8 cellular contexts compared by ENCODE assay signal in genomic region chr18:46946656-46947282, GRCh38. TPM values are rescaled to one million over a fixed set of nuclear protein-coding genes. Genes with fewer than 3 reads are reported as not detected.
DNase-seq lines count a peak whose midpoint lies in the region; ATAC-seq and TF ChIP-seq lines count a peak whose summit lies in the region.

No MANE protein-coding gene starts in this region.

- H3K4me3 Mint-ChIP-seq in activated naive CD4-positive, alpha-beta T cell treated with anti-CD3 and anti-CD28 coated beads, Interleukin-2, amount 10 ng/mL, durations not matched to agents 7 days and 5 days, result no peak overlapping the region
- H3K4me3 Mint-ChIP-seq in type B pancreatic cell, result no peak overlapping the region

- H3K27ac Mint-ChIP-seq in activated naive CD4-positive, alpha-beta T cell treated with anti-CD3 and anti-CD28 coated beads, Interleukin-2, amount 10 ng/mL, durations not matched to agents 7 days and 5 days, result no peak overlapping the region
- H3K27ac Mint-ChIP-seq in type B pancreatic cell, result no peak overlapping the region

- TF ChIP-seq CTCF in omental fat pad (IDR thresholded peaks at IDR 0.05), result no peak
- TF ChIP-seq CTCF in type B pancreatic cell (conservative IDR thresholded peaks at IDR 0.05), result no peak

- CTCF ChIA-PET in activated naive CD4-positive, alpha-beta T cell treated with anti-CD3 and anti-CD28 coated beads, Interleukin-2, amount 10 ng/mL, durations not matched to agents 7 days and 5 days (lab: Charles Lee), result no interaction called here

- no peaks in the 10 kb centered on the region for H3K9me3 Mint-ChIP-seq in activated naive CD4-positive, alpha-beta T cell treated with anti-CD3 and anti-CD28 coated beads, Interleukin-2, amount 10 ng/mL, durations not matched to agents 7 days and 5 days
- no peaks in the 10 kb centered on the region for H3K9me3 Mint-ChIP-seq in type B pancreatic cell

- DNase-seq in AG08395 (ENCODE audit: low spot score) (peak; percentile 97), GM19238 (ENCODE audit: insufficient read length, low spot score) (peak; percentile 66), OCI-M2 (lab: John Stamatoyannopoulos, UW; ENCODE audit: unreplicated experiment) (peak; percentile 75), Right ventricle myocardium superior (peak; percentile 89), omental fat pad (ENCODE audit: low spot score) (peak; percentile 43), type B pancreatic cell (ENCODE audit: extremely low spot score, unreplicated experiment) (peak; percentile 83)
- peak; percentile 73 for DNase-seq in activated naive CD4-positive, alpha-beta T cell treated with anti-CD3 and anti-CD28 coated beads, Interleukin-2, amount 10 ng/mL, durations not matched to agents 7 days and 5 days

- intact Hi-C loops in Right ventricle myocardium superior (cut with DNase I), result no loop called here

- H3K4me1 Mint-ChIP-seq in activated naive CD4-positive, alpha-beta T cell treated with anti-CD3 and anti-CD28 coated beads, Interleukin-2, amount 10 ng/mL, durations not matched to agents 7 days and 5 days, result no peaks in the 10 kb centered on the region
- no peaks in the 10 kb centered on the region for H3K4me1 Mint-ChIP-seq in type B pancreatic cell (ENCODE audit: unreplicated experiment)

- H3K36me3 Mint-ChIP-seq in activated naive CD4-positive, alpha-beta T cell treated with anti-CD3 and anti-CD28 coated beads, Interleukin-2, amount 10 ng/mL, durations not matched to agents 7 days and 5 days, result no peaks in the 10 kb centered on the region
- H3K36me3 Mint-ChIP-seq in type B pancreatic cell, result no peaks in the 10 kb centered on the region

- H3K27me3 Mint-ChIP-seq in activated naive CD4-positive, alpha-beta T cell treated with anti-CD3 and anti-CD28 coated beads, Interleukin-2, amount 10 ng/mL, durations not matched to agents 7 days and 5 days, result peaks cover 8% of the 10 kb centered on the region
- H3K27me3 Mint-ChIP-seq in type B pancreatic cell, result peaks cover 6% of the 10 kb centered on the region

- ATAC-seq in HG03342 (IDR thresholded peaks at IDR 0.05; ENCODE audit: unreplicated experiment), result peak; percentile 98
- peak; percentile 99 for ATAC-seq in Right ventricle myocardium superior (ENCODE audit: poor library complexity)
- ATAC-seq in omental fat pad (ENCODE audit: low FRiP score), result peak; percentile 96

RNA-seq across cellular contexts. Expression of gene KATNAL2, which starts 29.4 kb away (rescaled TPM):
- total RNA-seq in Right ventricle myocardium superior (3.0 TPM), omental fat pad (1 to 10 TPM; 2.9 to 7.8 (median 5.9) TPM), type B pancreatic cell (ENCODE audit: low replicate concordance) (1.9 and 8.6 TPM in 2 replicates)

RNA-seq across cellular contexts. Expression of gene PIAS2, which starts 29.5 kb away (rescaled TPM):
- total RNA-seq in Right ventricle myocardium superior (28.1 TPM), omental fat pad (10 to 100 TPM; 17.7 to 24.9 (median 23.4) TPM), type B pancreatic cell (ENCODE audit: low replicate concordance) (23.9 and 37.6 TPM in 2 replicates)

Comparison
In these comparisons a context has a peak if more than half of its experiments do, and no peak if none do; other contexts are left out.
1. Peak in every context shown above with its lines: DNase-seq and ATAC-seq.
2. DNase-seq: peak in every context shown above with its lines; median percentile 97 in AG08395; 89 in Right ventricle myocardium superior; 83 in type B pancreatic cell; 75 in OCI-M2; 73 in activated naive CD4-positive, alpha-beta T cell treated with anti-CD3 and anti-CD28 coated beads, Interleukin-2, amount 10 ng/mL, durations not matched to agents 7 days and 5 days; 66 in GM19238; 43 in omental fat pad.